8 cellular contexts compared by ENCODE assay signal in the genomic region with DNA sequence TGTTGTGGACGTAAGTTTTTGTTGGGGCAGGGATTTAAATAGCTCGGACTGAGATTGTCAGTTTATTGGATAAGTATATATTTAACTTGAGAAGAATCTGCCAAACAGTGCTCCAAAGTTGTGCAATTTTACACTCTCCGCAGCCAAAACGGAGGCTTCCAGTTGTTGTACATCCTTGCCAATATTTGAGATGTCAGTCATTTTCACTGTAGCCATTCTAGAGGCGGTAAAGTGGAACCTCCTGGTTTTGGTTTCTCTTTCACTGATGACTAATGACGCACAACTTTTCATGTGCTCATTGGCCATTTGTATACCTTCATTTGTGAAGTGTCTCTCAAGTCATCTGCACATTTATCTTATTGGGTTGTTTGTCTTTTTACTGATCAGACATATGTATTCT. TPM values are rescaled to one million over a fixed set of nuclear protein-coding genes. Genes with fewer than 3 reads are reported as not detected.
DNase-seq lines count a peak whose midpoint lies in the region; ATAC-seq, FAIRE-seq and TF ChIP-seq lines count a peak whose summit lies in the region.
"Not testable (repeated sequence)": the region's sequence is repeated elsewhere in the genome, so short reads cannot be mapped to it uniquely, and the experiment has no call there.

No MANE protein-coding gene starts in this region.

- peak overlapping the region; percentile 18 for H3K27ac Mint-ChIP-seq in CD4-positive, alpha-beta T cell
- peak overlapping the region; percentile 29 for H3K27ac Mint-ChIP-seq in T-helper 17 cell

- H3K9me3 ChIP-seq in CD4-positive, alpha-beta T cell (ENCODE audit: control insufficient read depth, low read length); KOPT-K1 (ENCODE audit: insufficient read depth, low read length, poor library complexity, severe bottlenecking); T-helper 17 cell (ENCODE audit: control insufficient read depth, low read length, poor library complexity, severe bottlenecking); GM12878 (replicated peaks; ENCODE audit: control insufficient read depth, insufficient read depth, low read length): not testable (repeated sequence)

- H3K79me2 ChIP-seq in GM12878 (ENCODE audit: control insufficient read depth, insufficient read depth, low read length) = not testable (repeated sequence)

- peak; percentile 62 for ATAC-seq in CD4-positive, alpha-beta T cell (ENCODE audit: poor library complexity)
- ATAC-seq in GM19043 (IDR thresholded peaks at IDR 0.05; ENCODE audit: low read depth, unreplicated experiment) = peak; percentile 67
- peak; percentile 65 for ATAC-seq in HG02763 (IDR thresholded peaks at IDR 0.05; ENCODE audit: unreplicated experiment)
- peak; percentile 76 for ATAC-seq in T-helper 17 cell
- ATAC-seq in GM12878 = peak; percentile 77
- peak; percentile 64 to 76 for ATAC-seq in left cardiac atrium
- peak; percentile 75 for ATAC-seq in sciatic nerve

- H4K20me1 ChIP-seq in GM12878 (ENCODE audit: control insufficient read depth, insufficient read depth) = not testable (repeated sequence)

- not testable (repeated sequence) for H3K27me3 ChIP-seq in CD4-positive, alpha-beta T cell (ENCODE audit: control insufficient read depth, insufficient read depth, low read length); GM12878 (replicated peaks in 1 of 2; ENCODE audit: control insufficient read depth in 2 of 2, insufficient read depth in 2 of 2, low read length in 1 of 2)

- FAIRE-seq in GM12878 (lab: Jason Lieb, UNC) = not testable (repeated sequence)

- not testable (repeated sequence) for TF ChIP-seq POLR2A in GM12878 (IDR thresholded peaks at IDR 0.05; ENCODE audit: low read depth, low read length)

- SMC1A ChIA-PET in GM12878 (lab: Charles Lee; ENCODE audit: uncharacterized antibody, unreplicated experiment) = not testable (repeated sequence)

- CTCF ChIA-PET in CD4-positive, alpha-beta T cell (lab: Charles Lee); GM12878 (lab: Yijun Ruan, JAX): not testable (repeated sequence)

- not testable (repeated sequence) for H3K4me1 ChIP-seq in GM12878 (ENCODE audit: control insufficient read depth, insufficient read depth, low read length)

- RAD21 ChIA-PET in GM12878 (lab: Charles Lee; ENCODE audit: unreplicated experiment) = not testable (repeated sequence)

- H2AFZ ChIP-seq in GM12878 (ENCODE audit: control insufficient read depth, low read depth, low read length) = peak overlapping the region; percentile 34

- H3K4me1 Mint-ChIP-seq in CD4-positive, alpha-beta T cell (ENCODE audit: low read depth) = peaks cover 17% of the 10 kb centered on the region
- H3K4me1 Mint-ChIP-seq in T-helper 17 cell = not testable (repeated sequence)

- not testable (repeated sequence) for H3K9me3 Mint-ChIP-seq in CD4-positive, alpha-beta T cell

- TF ChIP-seq RAD21 in GM12878 (IDR thresholded peaks at IDR 0.05; ENCODE audit: insufficient read depth, low read depth, low read length) = not testable (repeated sequence)

- H3K36me3 Mint-ChIP-seq in CD4-positive, alpha-beta T cell (ENCODE audit: low read depth); T-helper 17 cell (ENCODE audit: low read depth): not testable (repeated sequence)

- H3K4me2 ChIP-seq in GM12878 (ENCODE audit: control insufficient read depth, insufficient read depth) = not testable (repeated sequence)

- not testable (repeated sequence) for BruUV-seq in GM12878 (replicated peaks; lab: Mats Ljungman, UMichigan)

- not testable (repeated sequence) for H3K4me3 ChIP-seq in GM12878

- not testable (repeated sequence) for H3K27me3 Mint-ChIP-seq in CD4-positive, alpha-beta T cell; T-helper 17 cell

- H3K27ac ChIP-seq in CD4-positive, alpha-beta T cell (ENCODE audit: low read depth, low read length); GM12878 (ENCODE audit: control insufficient read depth, insufficient read depth): not testable (repeated sequence)
- H3K27ac ChIP-seq in KOPT-K1 (ENCODE audit: low read depth, low read length, poor library complexity, severe bottlenecking) = peak overlapping the region; percentile 41

- not testable (repeated sequence) for TF ChIP-seq EP300 in GM12878 (IDR thresholded peaks at IDR 0.05; ENCODE audit: borderline replicate concordance in 1 of 2, control insufficient read depth in 1 of 2, low read depth in 2 of 2, low read length in 2 of 2)

- not testable (repeated sequence) for H3K36me3 ChIP-seq in KOPT-K1 (ENCODE audit: insufficient read depth, low read length); GM12878 (ENCODE audit: control insufficient read depth in 2 of 2, insufficient read depth in 2 of 2, low read length in 1 of 2)

- H3K4me3 Mint-ChIP-seq in CD4-positive, alpha-beta T cell = peak overlapping the region; percentile 51
- peak overlapping the region; percentile 43 for H3K4me3 Mint-ChIP-seq in T-helper 17 cell

- POLR2A ChIA-PET in CD4-positive, alpha-beta T cell (lab: Charles Lee); GM12878 (lab: Charles Lee): not testable (repeated sequence)

- H3K9ac ChIP-seq in GM12878 (ENCODE audit: control insufficient read depth, insufficient read depth, low read length) = not testable (repeated sequence)

- in situ Hi-C loops in GM12878 (cut with MboI) = not testable (repeated sequence)

- 22% methylated on average over 6 of the region's 6 CpGs for WGBS in GM12878 (ENCODE audit: insufficient coverage, insufficient replicate concordance, low lambda C conversion rate, missing lambda C conversion rate)

- TF ChIP-seq CTCF in CD4-positive, alpha-beta T cell (IDR thresholded peaks at IDR 0.05); GM12878 (IDR thresholded peaks at IDR 0.05 in 2 of 3, conservative IDR thresholded peaks at IDR 0.05 in 1 of 3; ENCODE audit: control insufficient read depth in 2 of 3, extremely low read depth in 1 of 3, insufficient read depth in 1 of 3, low read depth in 3 of 3, low read length in 3 of 3): not testable (repeated sequence)

- intact Hi-C loops in CD4-positive, alpha-beta T cell (cut with DNase I, micrococcal nuclease); left cardiac atrium (cut with DNase I); sciatic nerve (cut with DNase I): not testable (repeated sequence)
- intact Hi-C loops in GM12878 (cut with micrococcal nuclease; ENCODE audit: unreplicated experiment) = loop anchor here (5.0 kb wide), 1 partner anchor 264 kb away; no protein-coding TSS in a partner anchor

- DNase-seq in CD4-positive, alpha-beta T cell; T-helper 17 cell; sciatic nerve (ENCODE audit: low spot score): not testable (repeated sequence)
- peak; percentile 36 for DNase-seq in GM12878 (ENCODE audit: low read depth, low spot score)
- DNase-seq in left cardiac atrium = peak; percentile 27

TF ChIP-seq in GM12878, 131 proteins besides CTCF, POLR2A, EP300 and RAD21 (continues in another document):
- TF ChIP-seq YY1 (IDR thresholded peaks at IDR 0.05; ENCODE audit: low read depth, low read length) = 0 out of 2 replicates have a peak, but pooled peaks have one; percentile 29
- TF ChIP-seq PAX8 (IDR thresholded peaks at IDR 0.05) = 0 out of 2 replicates have a peak, but pooled peaks have one; percentile 29
- TF ChIP-seq PKNOX1 (IDR thresholded peaks at IDR 0.05) = peak; percentile 94
- TF ChIP-seq ATF7 (IDR thresholded peaks at IDR 0.05; ENCODE audit: low read depth) = peak; percentile 64; the same call in 1 of the 2 replicates
- TF ChIP-seq PBX3 (IDR thresholded peaks at IDR 0.05; ENCODE audit: insufficient replicate concordance, low read depth, low read length) = peak; percentile 65

RNA-seq across cellular contexts. Expression of gene NUTM2A, which starts 24.3 kb away (rescaled TPM):
- total RNA-seq in CD4-positive, alpha-beta T cell = 1 to 10 TPM; 1.2 to 1.6 TPM
- total RNA-seq in T-helper 17 cell = 1 to 10 TPM; 1.0 to 1.7 TPM
- total RNA-seq in GM12878 (2013; cell fraction: nucleolus; rRNA removed) = 0.44 TPM in 1 of 2 replicates, not detected in the other
- total RNA-seq in GM12878 (2014; rRNA removed) = 0.05 and 0.11 TPM in 2 replicates
- not detected in 2 replicates for total RNA-seq in GM12878 (2014; rRNA removed; fragmentation: Illumina TruSeq; extraction: Trizol)
- 0.38 TPM in 1 of 2 replicates, not detected in the other for total RNA-seq in GM12878 (2021)
- polyA plus RNA-seq in GM12878 (2011; ENCODE audit: low read depth) = 0.09 TPM
- not detected in 2 replicates for polyA plus RNA-seq in GM12878 (2011; rRNA removed)
- polyA plus RNA-seq in GM12878 (2011; cell fraction: cytosol; rRNA removed) = 0.08 and 0.22 TPM in 2 replicates
- polyA plus RNA-seq in GM12878 (2011; cell fraction: nucleus; rRNA removed) = 0.16 and 0.31 TPM in 2 replicates
- 0.18 and 0.22 TPM in 2 replicates for polyA plus RNA-seq in GM12878 (2012)
- 0.03 TPM in 1 of 2 replicates, not detected in the other for polyA plus RNA-seq in GM12878 (2014; fragmentation: Illumina TruSeq; extraction: Trizol)
- polyA plus RNA-seq in GM12878 (2014; fragmentation: Nextera tagmentation; extraction: Ambion mirVana) = not detected
- 0.20 and 0.29 TPM in 2 replicates for polyA plus RNA-seq in GM12878 (2014; rRNA removed)
- polyA plus RNA-seq in GM12878 (2016; fragmentation: Nextera tagmentation; extraction: Ambion mirVana) = under 1 TPM in 1 of 2 experiments, not detected in 1; 0.13 TPM
- polyA minus RNA-seq in GM12878 (2011; rRNA and poly(A)+ RNA removed) = not detected in 2 replicates
- polyA minus RNA-seq in GM12878 (2011; cell fraction: cytosol; rRNA and poly(A)+ RNA removed) = not detected in 2 replicates
- 0.29 TPM in 1 of 2 replicates, not detected in the other for polyA minus RNA-seq in GM12878 (2011; cell fraction: nucleus; rRNA and poly(A)+ RNA removed)
- total RNA-seq in left cardiac atrium = 1 to 10 TPM; 1.6 to 1.9 TPM
- 0.89 TPM for total RNA-seq in sciatic nerve
